10 cellular contexts compared by ENCODE assay signal in genomic region chr13:48333976-48334375, GRCh38. TPM values are rescaled to one million over a fixed set of nuclear protein-coding genes. Genes with fewer than 3 reads are reported as not detected.
DNase-seq lines count a peak whose midpoint lies in the region; ATAC-seq and TF ChIP-seq lines count a peak whose summit lies in the region.
"Had no signal": no experiment of that assay in that cellular context is flagged by ENCODE, and none has a peak within 500 bp of the region (broad histone marks: within the 10 kb centered on the region; RNA-seq: fewer than 3 reads in every experiment).

No MANE protein-coding gene starts in this region.

- peak overlapping the region; percentile 77 for H3K27ac Mint-ChIP-seq in memory B cell
- H3K27ac Mint-ChIP-seq: activated CD4-positive, alpha-beta memory T cell treated with anti-CD3 and anti-CD28 coated beads, Interleukin-2, amount 10 ng/mL, durations not matched to agents 7 days and 5 days had no signal

- peaks cover 29% of the 10 kb centered on the region for H3K36me3 Mint-ChIP-seq in memory B cell

- H3K36me3 ChIP-seq in DND-41 (ENCODE audit: insufficient read depth, low read length): peaks cover 28% of the 10 kb centered on the region
- peaks cover 21% of the 10 kb centered on the region for H3K36me3 ChIP-seq in Karpas-422 (ENCODE audit: insufficient read depth, low read length)

- H3K4me1 ChIP-seq in DND-41 (ENCODE audit: insufficient read depth, low read length): no peaks in the 10 kb centered on the region
- peaks cover 31% of the 10 kb centered on the region for H3K4me1 ChIP-seq in Karpas-422 (ENCODE audit: low read length)

- no peak overlapping the region for H3K4me3 Mint-ChIP-seq in memory B cell
- H3K4me3 Mint-ChIP-seq: activated CD4-positive, alpha-beta memory T cell treated with anti-CD3 and anti-CD28 coated beads, Interleukin-2, amount 10 ng/mL, durations not matched to agents 7 days and 5 days had no signal

- ATAC-seq in DND-41 (ENCODE audit: insufficient read depth, low read depth) (peak; percentile 32; the same call in 1 of the 3 replicates), memory B cell (ENCODE audit: low read depth) (no peak)
- ATAC-seq: stimulated activated naive CD8-positive, alpha-beta T cell treated with anti-CD3 and anti-CD28 coated beads, Interleukin-15, Interleukin-2, amounts not matched to agents 100 U/mL and 50 U/mL, for 24 hours had no signal

- DNase-seq in DND-41 (no peak), Karpas-422 (no peak), choroid plexus epithelial cell (ENCODE audit: low read depth) (peak; percentile 69), memory B cell (ENCODE audit: low spot score in 2 of 2) (no peak), NCI-H146 treated with DMSO at 0.1 percent for 48 hours (lab: John Stamatoyannopoulos, UW; ENCODE audit: unreplicated experiment) (no peak), T-helper 9 cell (no peak), germinal center (ENCODE audit: low spot score) (no peak)
- no peak for DNase-seq in stimulated activated CD4-positive, alpha-beta T cell treated with anti-CD3 and anti-CD28 coated beads, Interleukin-12 subunit alpha, Interleukin-12 subunit beta, amount 100 ng/mL, for 4 hours
- DNase-seq: activated CD4-positive, alpha-beta memory T cell treated with anti-CD3 and anti-CD28 coated beads, Interleukin-2, amount 10 ng/mL, durations not matched to agents 7 days and 5 days; stimulated activated naive CD8-positive, alpha-beta T cell treated with anti-CD3 and anti-CD28 coated beads, Interleukin-15, Interleukin-2, amounts not matched to agents 100 U/mL and 50 U/mL, for 24 hours had no signal

- H3K27me3 ChIP-seq in DND-41 (ENCODE audit: insufficient read depth, low read length, poor library complexity) (no peaks in the 10 kb centered on the region), Karpas-422 (ENCODE audit: low read length) (no peaks in the 10 kb centered on the region)

- H3K27ac ChIP-seq in DND-41 (ENCODE audit: low read length) (no peak overlapping the region), Karpas-422 (ENCODE audit: low read length) (peak overlapping the region; percentile 55)

- H3K79me2 ChIP-seq in DND-41 (ENCODE audit: insufficient read depth, low read length) (peaks cover 67% of the 10 kb centered on the region), Karpas-422 (ENCODE audit: low read length) (peaks cover 57% of the 10 kb centered on the region)

- H3K4me2 ChIP-seq in DND-41 (ENCODE audit: insufficient read depth, low read length) (no peak overlapping the region), Karpas-422 (ENCODE audit: low read depth, low read length, poor library complexity, severe bottlenecking) (no peak overlapping the region)

- H3K9ac ChIP-seq in DND-41 (ENCODE audit: low read depth, low read length) (no peak overlapping the region), Karpas-422 (ENCODE audit: low read length) (no peak overlapping the region)

- no peak overlapping the region for H2AFZ ChIP-seq in DND-41 (ENCODE audit: low read depth, low read length)
- no peak overlapping the region for H2AFZ ChIP-seq in Karpas-422 (ENCODE audit: low read length)

- no peak overlapping the region for H3K4me3 ChIP-seq in DND-41 (ENCODE audit: low read depth in 1 of 2, low read length in 2 of 2)
- no peak overlapping the region for H3K4me3 ChIP-seq in Karpas-422 (ENCODE audit: low read length)
- no peak overlapping the region for H3K4me3 ChIP-seq in choroid plexus epithelial cell (ENCODE audit: low read depth, low read length)

- H3K27me3 Mint-ChIP-seq in memory B cell: peaks cover 1% of the 10 kb centered on the region
- H3K27me3 Mint-ChIP-seq: activated CD4-positive, alpha-beta memory T cell treated with anti-CD3 and anti-CD28 coated beads, Interleukin-2, amount 10 ng/mL, durations not matched to agents 7 days and 5 days had no signal

- H3K9me2 ChIP-seq in Karpas-422 (replicated peaks; ENCODE audit: insufficient read depth, low read length): no peaks in the 10 kb centered on the region

- no peaks in the 10 kb centered on the region for H4K20me1 ChIP-seq in DND-41 (ENCODE audit: insufficient read depth, low read length)
- no peaks in the 10 kb centered on the region for H4K20me1 ChIP-seq in Karpas-422 (ENCODE audit: insufficient read depth, low read depth, low read length)

- no peak for TF ChIP-seq CTCF in DND-41 (IDR thresholded peaks at IDR 0.05; ENCODE audit: borderline replicate concordance, extremely low read depth, low read length, poor library complexity, severe bottlenecking)
- TF ChIP-seq CTCF in choroid plexus epithelial cell (conservative IDR thresholded peaks at IDR 0.05; ENCODE audit: low read depth, low read length): no peak

- H3K4me1 Mint-ChIP-seq in memory B cell: peaks cover 22% of the 10 kb centered on the region

- H3K9me3 ChIP-seq in DND-41 (ENCODE audit: insufficient read depth, low read length, severe bottlenecking) (peaks cover 17% of the 10 kb centered on the region), Karpas-422 (ENCODE audit: low read length) (peaks cover 8% of the 10 kb centered on the region)

- H3K9me3 Mint-ChIP-seq in memory B cell: peaks cover 4% of the 10 kb centered on the region

RNA-seq across cellular contexts. Expression of gene RB1, which starts 30.4 kb away (rescaled TPM):
- total RNA-seq in Karpas-422 (2014; rRNA removed; shearing (Covaris generic); ENCODE audit: low replicate concordance): 38.3 and 104 TPM in 2 replicates
